ENCODE assay signal across 8 cellular contexts in the genomic region with DNA sequence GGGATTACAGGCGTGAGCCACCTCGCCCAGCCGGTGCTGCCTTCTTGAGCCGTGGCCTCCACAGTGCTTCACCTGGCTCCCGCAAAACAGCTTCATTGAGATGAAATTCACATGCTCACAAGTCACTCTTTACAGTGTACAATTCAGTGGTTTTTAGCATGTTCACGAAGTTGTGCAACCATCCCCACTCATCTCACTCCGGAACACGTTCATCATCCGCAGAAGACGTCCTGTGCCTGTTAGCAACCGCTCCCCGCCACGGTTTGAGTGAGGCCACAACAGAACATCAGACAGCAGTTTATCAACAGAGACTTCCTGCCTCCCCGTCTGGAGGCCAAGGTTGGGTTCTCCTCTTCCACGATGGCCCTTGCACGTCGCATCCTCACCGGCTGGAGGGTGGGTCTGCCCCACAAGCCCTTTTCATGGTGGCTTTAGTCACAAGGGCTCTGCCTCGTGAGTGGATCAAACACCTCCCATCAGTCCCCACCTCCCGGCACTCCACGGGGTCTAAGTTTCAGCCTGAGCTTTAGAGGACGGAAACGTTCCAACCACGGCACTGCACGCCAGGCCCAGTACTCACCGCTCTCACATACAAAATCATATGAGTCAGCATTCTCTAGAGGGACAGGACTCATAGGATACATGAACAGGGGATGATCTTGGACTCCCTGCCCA. TPM values are rescaled to one million over a fixed set of nuclear protein-coding genes. Genes with fewer than 3 reads are reported as not detected.
DNase-seq lines count a peak whose midpoint lies in the region; ATAC-seq, FAIRE-seq and TF ChIP-seq lines count a peak whose summit lies in the region.

No MANE protein-coding gene starts in this region.

- FAIRE-seq in HTR-8/SVneo (lab: Jason Lieb, UNC) (peak; percentile 23), small intestine (lab: Jason Lieb, UNC) (no peak), D721Med (lab: Jason Lieb, UNC) (no peak)

- ATAC-seq in GM18502 (IDR thresholded peaks at IDR 0.05; ENCODE audit: poor library complexity, unreplicated experiment): peak; percentile 43
- ATAC-seq in activated CD8-positive, alpha-beta memory T cell treated with anti-CD3 and anti-CD28 coated beads, Interleukin-2, amount 10 ng/mL, durations not matched to agents 7 days and 5 days: peak; percentile 70

- H3K27ac Mint-ChIP-seq in activated CD8-positive, alpha-beta memory T cell treated with anti-CD3 and anti-CD28 coated beads, Interleukin-2, amount 10 ng/mL, durations not matched to agents 7 days and 5 days: peak overlapping the region; percentile 100

- no peak overlapping the region for H3K4me3 ChIP-seq in foreskin fibroblast (ENCODE audit: low read depth in 1 of 2, low read length in 2 of 2)
- H3K4me3 ChIP-seq in small intestine (ENCODE audit: low read depth in 1 of 2, low read length in 2 of 2): no peak overlapping the region

- TF ChIP-seq CTCF in foreskin fibroblast (IDR thresholded peaks at IDR 0.05; ENCODE audit: low read depth, low read length) (no peak), D721Med (IDR thresholded peaks at IDR 0.05; ENCODE audit: insufficient read depth, missing control alignments) (no peak)

- H3K36me3 ChIP-seq in small intestine (ENCODE audit: control insufficient read depth in 2 of 2, insufficient read depth in 2 of 2, low read length in 2 of 2): no peaks in the 10 kb centered on the region

- no peaks in the 10 kb centered on the region for H3K27me3 ChIP-seq in small intestine (ENCODE audit: control insufficient read depth in 2 of 2, insufficient read depth in 2 of 2, low read length in 2 of 2)

- H3K9me3 ChIP-seq in small intestine (ENCODE audit: control insufficient read depth, low read depth): no peaks in the 10 kb centered on the region

- H3K9me3 Mint-ChIP-seq in activated CD8-positive, alpha-beta memory T cell treated with anti-CD3 and anti-CD28 coated beads, Interleukin-2, amount 10 ng/mL, durations not matched to agents 7 days and 5 days (ENCODE audit: low read depth): no peaks in the 10 kb centered on the region

- H3K4me3 Mint-ChIP-seq in activated CD8-positive, alpha-beta memory T cell treated with anti-CD3 and anti-CD28 coated beads, Interleukin-2, amount 10 ng/mL, durations not matched to agents 7 days and 5 days: peak overlapping the region; percentile 63

- peaks cover 16% of the 10 kb centered on the region for H3K36me3 Mint-ChIP-seq in activated CD8-positive, alpha-beta memory T cell treated with anti-CD3 and anti-CD28 coated beads, Interleukin-2, amount 10 ng/mL, durations not matched to agents 7 days and 5 days

- WGBS in small intestine, 3 donors: 43 to 83% (median 66%) methylated on average over 26 of the region's 26 CpGs

- CTCF ChIA-PET in activated CD8-positive, alpha-beta memory T cell treated with anti-CD3 and anti-CD28 coated beads, Interleukin-2, amount 10 ng/mL, durations not matched to agents 7 days and 5 days (lab: Charles Lee): interaction anchor here (0.7 to 6.5 kb wide), 15 partner anchors 9 to 145 kb away, joined by 3 to 60 read pairs (median 8); partner anchors contain the start of genes CTBP1 and UVSSA

- peak overlapping the region; percentile 71 to 89 for H3K27ac ChIP-seq in small intestine (ENCODE audit: low read depth in 1 of 2, low read length in 1 of 2)

- H3K27me3 Mint-ChIP-seq in activated CD8-positive, alpha-beta memory T cell treated with anti-CD3 and anti-CD28 coated beads, Interleukin-2, amount 10 ng/mL, durations not matched to agents 7 days and 5 days: no peaks in the 10 kb centered on the region

- no peak for DNase-seq in HTR-8/SVneo (ENCODE audit: insufficient read length, low spot score)
- peak; percentile 97 for DNase-seq in activated CD8-positive, alpha-beta memory T cell treated with anti-CD3 and anti-CD28 coated beads, Interleukin-2, amount 10 ng/mL, durations not matched to agents 7 days and 5 days
- DNase-seq in foreskin fibroblast: peak; percentile 94 to 95
- peak; percentile 77 for DNase-seq in small intestine
- no peak for DNase-seq in D721Med (ENCODE audit: insufficient read length, low spot score)
- no peak for DNase-seq in amniotic stem cell (lab: John Stamatoyannopoulos, UW)
- no peak for DNase-seq in DMS53 (lab: John Stamatoyannopoulos, UW)

- peaks cover 5 to 15% of the 10 kb centered on the region in 2 donors for H3K4me1 ChIP-seq in small intestine (ENCODE audit: control insufficient read depth in 2 of 2, insufficient read depth in 1 of 2, low read depth in 1 of 2, low read length in 1 of 2)

- H3K4me1 Mint-ChIP-seq in activated CD8-positive, alpha-beta memory T cell treated with anti-CD3 and anti-CD28 coated beads, Interleukin-2, amount 10 ng/mL, durations not matched to agents 7 days and 5 days: peaks cover 46% of the 10 kb centered on the region

RNA-seq across cellular contexts. Expression of gene SPON2, which starts 29.6 kb away (rescaled TPM):
- total RNA-seq in activated CD8-positive, alpha-beta memory T cell treated with anti-CD3 and anti-CD28 coated beads, Interleukin-2, amount 10 ng/mL, durations not matched to agents 7 days and 5 days: 10 to 100 TPM; 11.7 to 28.0 TPM
- polyA plus RNA-seq in small intestine: 10 to 100 TPM; 12.7 to 61.0 (median 34.3) TPM

RNA-seq across cellular contexts. Expression of gene CTBP1, which starts 46.9 kb away (rescaled TPM):
- 100 to 1,000 TPM; 193 to 250 TPM for total RNA-seq in activated CD8-positive, alpha-beta memory T cell treated with anti-CD3 and anti-CD28 coated beads, Interleukin-2, amount 10 ng/mL, durations not matched to agents 7 days and 5 days
- polyA plus RNA-seq in small intestine: 100 to 1,000 TPM in 2 of 3 donors, 10 to 100 TPM in 1; 88.6 to 144 (median 128) TPM

Comparison
In these comparisons a context has a peak if more than half of its experiments do, and no peak if none do; other contexts are left out.
1. DNase-seq: peak in activated CD8-positive, alpha-beta memory T cell treated with anti-CD3 and anti-CD28 coated beads, Interleukin-2, amount 10 ng/mL, durations not matched to agents 7 days and 5 days (single experiment), foreskin fibroblast (2 of 2) and small intestine (single experiment); none in HTR-8/SVneo (single experiment), D721Med (single experiment), amniotic stem cell (single experiment) and DMS53 (single experiment).